9 cellular contexts compared by ENCODE assay signal in the genomic region with DNA sequence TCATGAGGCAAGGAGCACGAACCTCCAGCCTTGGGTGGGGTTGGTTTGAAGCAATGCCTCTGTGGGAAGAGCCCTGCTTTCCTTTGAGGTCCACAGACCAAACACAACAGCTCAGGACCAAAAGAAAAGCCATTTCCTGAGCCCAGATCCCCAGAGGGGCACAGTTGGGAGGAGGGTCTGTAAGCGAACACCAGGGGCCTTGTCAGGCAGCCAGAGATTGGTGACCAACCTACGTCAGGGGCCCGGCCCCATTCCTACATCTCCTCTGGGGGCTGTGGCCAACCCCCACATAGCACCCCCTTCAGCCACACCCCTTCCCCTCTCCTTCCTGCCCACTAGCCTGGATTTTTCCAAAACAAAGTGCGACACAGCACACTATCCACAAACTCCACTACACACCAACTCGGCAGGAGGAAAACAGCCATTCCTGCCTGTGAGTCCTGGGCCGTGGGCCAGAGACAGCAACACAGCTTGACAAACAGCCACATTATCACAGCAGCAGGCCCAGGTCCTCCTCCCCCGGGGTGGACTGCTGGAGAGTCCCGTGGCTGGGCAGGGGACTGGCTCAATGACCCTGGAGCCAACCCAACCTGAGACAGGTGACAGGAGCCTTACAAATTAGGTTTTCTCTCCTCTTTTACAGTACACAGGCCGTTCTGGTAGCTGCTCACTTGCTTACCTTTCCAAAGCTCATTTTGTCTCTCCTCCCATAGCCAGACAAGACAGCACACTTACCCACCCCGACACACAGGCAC.
DNase-seq lines count a peak whose midpoint lies in the region; ATAC-seq and TF ChIP-seq lines count a peak whose summit lies in the region.
"Had no signal": no experiment of that assay in that cellular context is flagged by ENCODE, and none has a peak within 500 bp of the region (broad histone marks: within the 10 kb centered on the region; RNA-seq: fewer than 3 reads in every experiment).

No MANE protein-coding gene starts in this region.

- no peaks in the 10 kb centered on the region for H3K36me3 Mint-ChIP-seq in activated CD8-positive, alpha-beta memory T cell treated with anti-CD3 and anti-CD28 coated beads, Interleukin-2, amount 10 ng/mL, durations not matched to agents 7 days and 5 days
- no peaks in the 10 kb centered on the region for H3K36me3 Mint-ChIP-seq in natural killer cell

- H3K4me3 ChIP-seq in neuronal stem cell (ENCODE audit: low read length in 2 of 2) = no peak overlapping the region
- no peak overlapping the region for H3K4me3 ChIP-seq in uterus

- H3K9me3 Mint-ChIP-seq in activated CD8-positive, alpha-beta memory T cell treated with anti-CD3 and anti-CD28 coated beads, Interleukin-2, amount 10 ng/mL, durations not matched to agents 7 days and 5 days (ENCODE audit: low read depth) = no peaks in the 10 kb centered on the region
- H3K9me3 Mint-ChIP-seq in natural killer cell = no peaks in the 10 kb centered on the region

- TF ChIP-seq CTCF in uterus (IDR thresholded peaks at IDR 0.05) (no peak), natural killer cell (IDR thresholded peaks at IDR 0.05) (no peak)

- no peak overlapping the region for H3K23ac ChIP-seq in neuronal stem cell (ENCODE audit: low read depth, low read length, poor library complexity)

- H2BK12ac ChIP-seq in neuronal stem cell (ENCODE audit: low read length) = no peak overlapping the region

- H3K4ac ChIP-seq in neuronal stem cell (ENCODE audit: low read length) = no peak overlapping the region

- DNase-seq in DMS 273 (lab: John Stamatoyannopoulos, UW; ENCODE audit: unreplicated experiment) = peak; percentile 12
- no peak for DNase-seq in DMS 273 treated with DMSO at 0.1 percent for 48 hours (lab: John Stamatoyannopoulos, UW)
- peak in 40 of 42 donors; percentile 34 to 80 (median 61) for DNase-seq in head of caudate nucleus
- DNase-seq in neuronal stem cell (ENCODE audit: low spot score) = no peak
- peak; percentile 79 to 87 for DNase-seq in uterus
- DNase-seq in GOT3 (lab: John Stamatoyannopoulos, UW) = no peak
- DNase-seq in activated CD8-positive, alpha-beta memory T cell treated with anti-CD3 and anti-CD28 coated beads, Interleukin-2, amount 10 ng/mL, durations not matched to agents 7 days and 5 days = no peak
- no peak for DNase-seq in natural killer cell

- peaks cover 23% of the 10 kb centered on the region for H3K4me1 Mint-ChIP-seq in activated CD8-positive, alpha-beta memory T cell treated with anti-CD3 and anti-CD28 coated beads, Interleukin-2, amount 10 ng/mL, durations not matched to agents 7 days and 5 days
- peaks cover 0 to 20% of the 10 kb centered on the region in 2 donors for H3K4me1 Mint-ChIP-seq in natural killer cell

- no peak overlapping the region for H4K91ac ChIP-seq in neuronal stem cell (ENCODE audit: low read depth, low read length, poor library complexity)

- H3K9ac ChIP-seq in neuronal stem cell (ENCODE audit: low read depth, low read length, poor library complexity) = no peak overlapping the region

- peak overlapping the region; percentile 23 for H3K18ac ChIP-seq in neuronal stem cell (ENCODE audit: low read length)

- peaks cover 38% of the 10 kb centered on the region for H3K27me3 Mint-ChIP-seq in activated CD8-positive, alpha-beta memory T cell treated with anti-CD3 and anti-CD28 coated beads, Interleukin-2, amount 10 ng/mL, durations not matched to agents 7 days and 5 days
- peaks cover 15 to 22% of the 10 kb centered on the region in 2 donors for H3K27me3 Mint-ChIP-seq in natural killer cell (ENCODE audit: low read depth in 2 of 2)

- no peaks in the 10 kb centered on the region for H3K79me1 ChIP-seq in neuronal stem cell (ENCODE audit: low read depth, low read length)

- peaks cover 0 to 4% of the 10 kb centered on the region in 2 donors for H3K4me1 ChIP-seq in neuronal stem cell (ENCODE audit: control insufficient read depth in 2 of 2, insufficient read depth in 1 of 2, low read depth in 1 of 2, low read length in 2 of 2)
- peaks cover 27 to 64% of the 10 kb centered on the region in 2 donors for H3K4me1 ChIP-seq in uterus

- no peak overlapping the region for H2BK120ac ChIP-seq in neuronal stem cell (ENCODE audit: low read depth, low read length)

- TF ChIP-seq POLR2A in uterus (IDR thresholded peaks at IDR 0.05) = peak; percentile 31 to 39

- H3K27ac ChIP-seq in neuronal stem cell (replicated peaks; ENCODE audit: low read length) (no peak overlapping the region), uterus (peak overlapping the region; percentile 92 to 97)
- H3K27ac ChIP-seq: 22Rv1 had no signal

- H3K27ac Mint-ChIP-seq in activated CD8-positive, alpha-beta memory T cell treated with anti-CD3 and anti-CD28 coated beads, Interleukin-2, amount 10 ng/mL, durations not matched to agents 7 days and 5 days = no peak overlapping the region
- no peak overlapping the region for H3K27ac Mint-ChIP-seq in natural killer cell

- intact Hi-C loops in head of caudate nucleus (cut with DNase I) (no loop called here), uterus (cut with DNase I; ENCODE audit: low total_unique reads) (loop anchor here (5.0 kb wide), 1 partner anchor 38 kb away; no protein-coding TSS in a partner anchor), natural killer cell (cut with micrococcal nuclease) (no loop called here)

- no peak overlapping the region for H3K4me2 ChIP-seq in neuronal stem cell (ENCODE audit: insufficient read depth, low read length, poor library complexity, severe bottlenecking)

- no CpG with 5 or more reads among the region's 11 CpGs for WGBS in neuronal stem cell (ENCODE audit: extremely low coverage in 2 of 2, insufficient read length in 2 of 2, insufficient replicate concordance in 1 of 2), 2 donors

- no peak overlapping the region for H4K8ac ChIP-seq in neuronal stem cell (ENCODE audit: low read depth, low read length)

- H3K9me3 ChIP-seq in neuronal stem cell (replicated peaks in 1 of 2; ENCODE audit: control insufficient read depth in 2 of 2, insufficient read depth in 1 of 2, low read depth in 1 of 2, low read length in 2 of 2) = no peaks in the 10 kb centered on the region
- no peaks in the 10 kb centered on the region for H3K9me3 ChIP-seq in uterus

- H2BK5ac ChIP-seq in neuronal stem cell (ENCODE audit: low read length) = no peak overlapping the region

- no peak for ATAC-seq in activated CD8-positive, alpha-beta memory T cell treated with anti-CD3 and anti-CD28 coated beads, Interleukin-2, amount 10 ng/mL, durations not matched to agents 7 days and 5 days
- ATAC-seq in natural killer cell = no peak

- H2BK15ac ChIP-seq in neuronal stem cell (ENCODE audit: low read length) = no peak overlapping the region

- no peaks in the 10 kb centered on the region for H3K27me3 ChIP-seq in neuronal stem cell (ENCODE audit: control insufficient read depth in 3 of 3, insufficient read depth in 3 of 3, low read depth in 1 of 3, low read length in 3 of 3)
- H3K27me3 ChIP-seq in uterus = no peaks in the 10 kb centered on the region

- H2AK5ac ChIP-seq in neuronal stem cell (ENCODE audit: low read depth, low read length) = peak overlapping the region; percentile 5

- H3K36me3 ChIP-seq in neuronal stem cell (replicated peaks in 1 of 2; ENCODE audit: control insufficient read depth in 2 of 2, insufficient read depth in 2 of 2, low read length in 2 of 2) (no peaks in the 10 kb centered on the region), uterus (no peaks in the 10 kb centered on the region)

- CTCF ChIA-PET in activated CD8-positive, alpha-beta memory T cell treated with anti-CD3 and anti-CD28 coated beads, Interleukin-2, amount 10 ng/mL, durations not matched to agents 7 days and 5 days (lab: Charles Lee) = interaction anchor here (0.6 to 1.5 kb wide), 3 partner anchors 17 to 165 kb away, joined by 3 to 5 read pairs (median 3); partner anchors contain the start of gene RUFY4

- peak overlapping the region; percentile 39 for H2AFZ ChIP-seq in neuronal stem cell (ENCODE audit: low read length)

- no peak overlapping the region for H3K4me3 Mint-ChIP-seq in activated CD8-positive, alpha-beta memory T cell treated with anti-CD3 and anti-CD28 coated beads, Interleukin-2, amount 10 ng/mL, durations not matched to agents 7 days and 5 days
- no peak overlapping the region for H3K4me3 Mint-ChIP-seq in natural killer cell

- H3K14ac ChIP-seq in neuronal stem cell (ENCODE audit: low read length) = peak overlapping the region; percentile 10

Comparison
In these comparisons a context has a peak if more than half of its experiments do, and no peak if none do; other contexts are left out.
1. DNase-seq: peak in DMS 273 (single experiment), head of caudate nucleus (40 of 42) and uterus (2 of 2); none in DMS 273 treated with DMSO at 0.1 percent for 48 hours (single experiment), neuronal stem cell (single experiment), GOT3 (single experiment), activated CD8-positive, alpha-beta memory T cell treated with anti-CD3 and anti-CD28 coated beads, Interleukin-2, amount 10 ng/mL, durations not matched to agents 7 days and 5 days (single experiment) and natural killer cell (single experiment).